Comparison of ENCODE assay signal across 35 cellular contexts in genomic region chrX:75582511-75582910, GRCh38. TPM values are rescaled to one million over a fixed set of nuclear protein-coding genes. Genes with fewer than 3 reads are reported as not detected.
"Had no signal": no experiment of that assay in that cellular context is flagged by ENCODE, and none has a peak within 500 bp of the region (broad histone marks: within the 10 kb centered on the region; RNA-seq: fewer than 3 reads in every experiment).

No MANE protein-coding gene starts in this region.

- DNase-seq: Karpas-422, Kasumi-1, MG63, MM.1S, MV-4-11, NCI-H1048, NCI-H1092, NCI-H1092 treated with DMSO at 0.1 percent for 48 hours, NCI-H1105, NCI-H1105 treated with DMSO at 0.1 percent for 48 hours, NCI-H1417, NCI-H1417 treated with DMSO at 0.1 percent for 48 hours, NCI-H1436, NCI-H1436 treated with DMSO at 0.1 percent for 48 hours, NCI-H146, NCI-H1694, NCI-H1694 treated with DMSO at 0.1 percent for 48 hours, NCI-H187, NCI-H187 treated with DMSO at 0.1 percent for 48 hours, NCI-H1930, NCI-H2029, NCI-H2029 treated with DMSO at 0.1 percent for 48 hours, NCI-H2081, NCI-H2081 treated with DMSO at 0.1 percent for 48 hours, NCI-H2107, NCI-H2171, NCI-H2171 treated with DMSO at 0.1 percent for 48 hours, NCI-H2227 treated with DMSO at 0.1 percent for 48 hours, NCI-H226, NCI-H345, NCI-H446, NCI-H446 treated with DMSO at 0.1 percent for 48 hours, NCI-H510A had no signal

RNA-seq across cellular contexts. Expression of gene ZDHHC15, which starts 59.7 kb away (rescaled TPM):
- total RNA-seq: MCF 10A, NCI-H460 had no signal
